Comparison of ENCODE assay signal across 8 cellular contexts in genomic region chr22:46267431-46268279, GRCh38. TPM values are rescaled to one million over a fixed set of nuclear protein-coding genes. Genes with fewer than 3 reads are reported as not detected.
DNase-seq lines count a peak whose midpoint lies in the region; ATAC-seq and TF ChIP-seq lines count a peak whose summit lies in the region.

Gene TTC38 (plus strand): TSS chr22:46268008. CDS start chr22:46268040, 32 bp downstream.

- peaks cover 23% of the 10 kb centered on the region for H3K4me1 Mint-ChIP-seq in central memory CD8-positive, alpha-beta T cell
- peaks cover 67 to 68% of the 10 kb centered on the region in 2 donors for H3K4me1 Mint-ChIP-seq in immature natural killer cell

- peak within 1 kb of the TSS; percentile 89 for H3K27ac Mint-ChIP-seq in central memory CD8-positive, alpha-beta T cell (ENCODE audit: low read depth)
- H3K27ac Mint-ChIP-seq in immature natural killer cell, result peak within 1 kb of the TSS; percentile 79 to 91 (median 86)

- H3K4me1 ChIP-seq in skeletal muscle satellite cell (ENCODE audit: control insufficient read depth, insufficient read depth, low read length), result peaks cover 11% of the 10 kb centered on the region

- H3K4me3 ChIP-seq in WERI-Rb-1 (ENCODE audit: low read depth, low read length) (peak within 1 kb of the TSS; percentile 82), skeletal muscle satellite cell (ENCODE audit: low read length) (peak within 1 kb of the TSS; percentile 94)

- DNase-seq in EL (peak; percentile 87), GOT3 (lab: John Stamatoyannopoulos, UW) (peak; percentile 50), NCI-H146 treated with DMSO at 0.1 percent for 48 hours (lab: John Stamatoyannopoulos, UW; ENCODE audit: unreplicated experiment) (peak; percentile 16), WERI-Rb-1 (peak; percentile 86), immature natural killer cell (peak; percentile 61 to 65 (median 62))
- no peak for DNase-seq in central memory CD8-positive, alpha-beta T cell (ENCODE audit: low spot score in 2 of 2)

- peak within 1 kb of the TSS; percentile 86 for H3K9ac ChIP-seq in skeletal muscle satellite cell (ENCODE audit: low read depth, low read length)

- H3K27ac ChIP-seq in WERI-Rb-1, result peak within 1 kb of the TSS; percentile 71

- peak; percentile 81 for ATAC-seq in central memory CD8-positive, alpha-beta T cell (replicated peaks; ENCODE audit: extremely low read depth, poor library complexity, severe bottlenecking)
- no peak for ATAC-seq in HG03159 (IDR thresholded peaks at IDR 0.05; ENCODE audit: unreplicated experiment)

- H3K9me3 Mint-ChIP-seq in central memory CD8-positive, alpha-beta T cell, result no peaks in the 10 kb centered on the region
- H3K9me3 Mint-ChIP-seq in immature natural killer cell, result no peaks in the 10 kb centered on the region

- H3K9me3 ChIP-seq in WERI-Rb-1 (ENCODE audit: severe bottlenecking) (peaks cover 11% of the 10 kb centered on the region), skeletal muscle satellite cell (replicated peaks; ENCODE audit: low read length) (peaks cover 3% of the 10 kb centered on the region)

- no peak for TF ChIP-seq CTCF in WERI-Rb-1 (IDR thresholded peaks at IDR 0.05; ENCODE audit: low read depth, low read length)

- H3K27me3 Mint-ChIP-seq in central memory CD8-positive, alpha-beta T cell, result no peaks in the 10 kb centered on the region
- H3K27me3 Mint-ChIP-seq in immature natural killer cell (ENCODE audit: low read depth in 3 of 3), result peaks cover 0 to 5% (median 4%) of the 10 kb centered on the region in 3 donors

- peak within 1 kb of the TSS; percentile 78 for H3K4me2 ChIP-seq in skeletal muscle satellite cell (ENCODE audit: low read length)

- H3K36me3 ChIP-seq in WERI-Rb-1, result peaks cover 6% of the 10 kb centered on the region; the same call in 1 of the 2 replicates
- peaks cover 9% of the 10 kb centered on the region for H3K36me3 ChIP-seq in skeletal muscle satellite cell (ENCODE audit: insufficient read depth, low read length)

- H3K4me3 Mint-ChIP-seq in central memory CD8-positive, alpha-beta T cell, result peak within 1 kb of the TSS; percentile 94
- H3K4me3 Mint-ChIP-seq in immature natural killer cell, result peak within 1 kb of the TSS; percentile 87 to 93 (median 93)

- H3K27me3 ChIP-seq in WERI-Rb-1 (ENCODE audit: insufficient read depth, low read depth, severe bottlenecking) (no peaks in the 10 kb centered on the region), skeletal muscle satellite cell (ENCODE audit: control insufficient read depth, insufficient read depth, low read length) (peaks cover 4% of the 10 kb centered on the region)

- H3K36me3 Mint-ChIP-seq in central memory CD8-positive, alpha-beta T cell (ENCODE audit: insufficient read depth), result peaks cover 5% of the 10 kb centered on the region
- H3K36me3 Mint-ChIP-seq in immature natural killer cell, result peaks cover 0 to 10% (median 9%) of the 10 kb centered on the region in 3 donors

RNA-seq across cellular contexts. Expression of gene TTC38, which starts in this region (rescaled TPM):
- 100 to 1,000 TPM; 190 to 290 (median 205) TPM for polyA plus RNA-seq in immature natural killer cell
- 18.1 and 22.3 TPM in 2 replicates for total RNA-seq in skeletal muscle satellite cell (2012; rRNA removed)

Comparison
In these comparisons a context has a peak if more than half of its experiments do, and no peak if none do; other contexts are left out.
1. DNase-seq: peak in EL (single experiment), GOT3 (single experiment), NCI-H146 treated with DMSO at 0.1 percent for 48 hours (single experiment), WERI-Rb-1 (single experiment) and immature natural killer cell (3 of 3); none in central memory CD8-positive, alpha-beta T cell (0 of 2).